In genomic region chr4:107888237-107888636, GRCh38 we compare ENCODE assay signal across 1 cellular context.
TF ChIP-seq lines count a peak whose summit lies in the region.

No MANE protein-coding gene starts in this region.

TF ChIP-seq in SK-N-SH treated with all-trans-retinoic acid at 6 μM for 48 hours, 23 proteins besides CTCF, POLR2A, EP300 and RAD21 (continued from another document):
- TF ChIP-seq PATZ1 (CRISPR knock-in tag; IDR thresholded peaks at IDR 0.05; ENCODE audit: borderline replicate concordance) (no peak), OSR1 (CRISPR knock-in tag; IDR thresholded peaks at IDR 0.05) (no peak)
TF ChIP-seq in SK-N-SH treated with all-trans-retinoic acid at 6 μM for 48 hours: peak in this region for 0.
